ENCODE assay signal across 24 cellular contexts in genomic region chr5:58752030-58752429, GRCh38.
DNase-seq lines count a peak whose midpoint lies in the region; ATAC-seq, FAIRE-seq and TF ChIP-seq lines count a peak whose summit lies in the region.
"Had no signal": no experiment of that assay in that cellular context is flagged by ENCODE, and none has a peak within 500 bp of the region (broad histone marks: within the 10 kb centered on the region; RNA-seq: fewer than 3 reads in every experiment).

No MANE protein-coding gene starts in this region.

- BruUV-seq in A673 (replicated peaks; lab: Mats Ljungman, UMichigan): no TSS peak

- FAIRE-seq in A549 (lab: Jason Lieb, UNC) (no peak), urothelium cell line (lab: Jason Lieb, UNC) (no peak)
- FAIRE-seq: GM12878, GM19239, H54 had no signal

- TF ChIP-seq EP300 in A549 (IDR thresholded peaks at IDR 0.05): no peak

- TF ChIP-seq POLR2A in A549 (IDR thresholded peaks at IDR 0.05; ENCODE audit: low read length): no peak

- H3K4me2 ChIP-seq in A549: no peak overlapping the region
- H3K4me2 ChIP-seq: BLaER1 treated with 17β-estradiol and CSF1 and Interleukin-3, amounts not matched to agents 10 nM and 100 nM had no signal

- H3K27me3 ChIP-seq in A673 (replicated peaks; ENCODE audit: insufficient read depth, low read depth, low read length, poor library complexity): no peaks in the 10 kb centered on the region
- H3K27me3 ChIP-seq: BE2C; BLaER1 treated with 17β-estradiol and CSF1 and Interleukin-3, amounts not matched to agents 10 nM and 100 nM had no signal

- H3K27ac ChIP-seq in A549 (no peak overlapping the region), A673 (ENCODE audit: low read depth, low read length, poor library complexity, severe bottlenecking) (no peak overlapping the region), SK-N-MC (peak overlapping the region; percentile 93)
- H3K27ac ChIP-seq: BLaER1 treated with 17β-estradiol and CSF1 and Interleukin-3, amounts not matched to agents 10 nM and 100 nM had no signal

- no peak overlapping the region for H3K9ac ChIP-seq in SK-N-MC (ENCODE audit: insufficient read length)
- H3K9ac ChIP-seq: BLaER1 treated with 17β-estradiol and CSF1 and Interleukin-3, amounts not matched to agents 10 nM and 100 nM had no signal

- intact Hi-C loops in A673 (cut with micrococcal nuclease; ENCODE audit: unreplicated experiment): no loop called here

- ATAC-seq in A549: no peak
- ATAC-seq in left lobe of liver: peak; percentile 46
- ATAC-seq in HG03139 (IDR thresholded peaks at IDR 0.05; ENCODE audit: unreplicated experiment): no peak
- ATAC-seq in HG03460 (IDR thresholded peaks at IDR 0.05; ENCODE audit: unreplicated experiment): no peak

- TF ChIP-seq RAD21 in A549 (conservative IDR thresholded peaks at IDR 0.05 in 1 of 2, IDR thresholded peaks at IDR 0.05 in 1 of 2): no peak

- no peaks in the 10 kb centered on the region for H3K9me3 ChIP-seq in A549
- H3K9me3 ChIP-seq in A673 (ENCODE audit: low read depth, low read length, poor library complexity, severe bottlenecking): no peaks in the 10 kb centered on the region
- H3K9me3 ChIP-seq in SK-N-MC (ENCODE audit: low read depth, low read length): no peaks in the 10 kb centered on the region
- H3K9me3 ChIP-seq: BE2C; BLaER1 treated with 17β-estradiol and CSF1 and Interleukin-3, amounts not matched to agents 10 nM and 100 nM; HAP-1 had no signal

- POLR2A ChIA-PET in A549 (lab: Yijun Ruan, JAX): no interaction called here
- POLR2A ChIA-PET in A673 (lab: Charles Lee; ENCODE audit: low non-redundant PET): no interaction called here

- H3K4me3 ChIP-seq in A549 (no peak overlapping the region), A673 (ENCODE audit: low read depth, low read length, poor library complexity, severe bottlenecking) (no peak overlapping the region), SK-N-MC (peak overlapping the region; percentile 62)
- H3K4me3 ChIP-seq: BLaER1 treated with 17β-estradiol and CSF1 and Interleukin-3, amounts not matched to agents 10 nM and 100 nM; GM12878; HAP-1 had no signal

- no peaks in the 10 kb centered on the region for H3K36me3 ChIP-seq in A673 (ENCODE audit: insufficient read depth, low read length, poor library complexity, severe bottlenecking)
- no peaks in the 10 kb centered on the region for H3K36me3 ChIP-seq in SK-N-MC (ENCODE audit: insufficient read depth, low read length)
- H3K36me3 ChIP-seq: BE2C; BLaER1 treated with 17β-estradiol and CSF1 and Interleukin-3, amounts not matched to agents 10 nM and 100 nM; HAP-1 had no signal

- CTCF ChIA-PET in A549 (lab: Yijun Ruan, JAX) (no interaction called here), A673 (lab: Charles Lee) (no interaction called here)

- DNase-seq in A549 (ENCODE audit: low read depth in 1 of 2, low spot score in 1 of 2) (no peak), A673 (ENCODE audit: low spot score) (peak; percentile 24), SK-N-MC (ENCODE audit: low read depth, low spot score) (peak; percentile 88), left lobe of liver (ENCODE audit: low spot score) (no peak), urothelium cell line (ENCODE audit: low spot score) (no peak), GM20000 (ENCODE audit: low spot score) (no peak)
- DNase-seq: ACHN; AML-193; BE2C; CD4-positive, alpha-beta T cell; CD8-positive, alpha-beta memory T cell; DMS 273 treated with DMSO at 0.1 percent for 48 hours; DMS79; EL; GDM1; GOT3; HFFc6 had no signal

- TF ChIP-seq CTCF in A549 (IDR thresholded peaks at IDR 0.05) (no peak), A673 (conservative IDR thresholded peaks at IDR 0.05; ENCODE audit: low read depth, low read length) (no peak), GM20000 (IDR thresholded peaks at IDR 0.05; ENCODE audit: extremely low read depth, missing control alignments) (no peak)

- no peaks in the 10 kb centered on the region for H3K4me1 ChIP-seq in A549
- H3K4me1 ChIP-seq in A673 (ENCODE audit: insufficient read depth, low read length, poor library complexity, severe bottlenecking): peaks cover 28% of the 10 kb centered on the region
- H3K4me1 ChIP-seq: HAP-1 had no signal

TF ChIP-seq in A549, 52 proteins besides CTCF, POLR2A, EP300 and RAD21:
- TF ChIP-seq NFE2L2 (conservative IDR thresholded peaks at IDR 0.05; ENCODE audit: low read length) (no peak), MAFK (IDR thresholded peaks at IDR 0.05; ENCODE audit: partially characterized antibody) (peak; percentile 47), RFX5 (IDR thresholded peaks at IDR 0.05) (no peak), REST (IDR thresholded peaks at IDR 0.05) (no peak), ESRRA (IDR thresholded peaks at IDR 0.05; ENCODE audit: borderline replicate concordance, low read length) (no peak), FOSB (CRISPR knock-in tag; IDR thresholded peaks at IDR 0.05) (no peak)

Comparison
In these comparisons a context has a peak if more than half of its experiments do, and no peak if none do; other contexts are left out.
1. DNase-seq: peak in A673 (single experiment) and SK-N-MC (single experiment); none in A549 (0 of 2), left lobe of liver (single experiment), urothelium cell line (single experiment) and GM20000 (single experiment).